ENCODE assay signal across 1 cellular context in genomic region chr17:75316253-75316652, GRCh38.
TF ChIP-seq lines count a peak whose summit lies in the region.

No MANE protein-coding gene starts in this region.

TF ChIP-seq in K562, 482 proteins besides CTCF, POLR2A, EP300 and RAD21:
- TF ChIP-seq TFAP4 (CRISPR knock-in tag; IDR thresholded peaks at IDR 0.05; ENCODE audit: borderline replicate concordance) (peak; percentile 1; the same call in 1 of the 2 replicates), TCF7 (IDR thresholded peaks at IDR 0.05; ENCODE audit: borderline replicate concordance) (no peak)
